24 cellular contexts compared by ENCODE assay signal in the genomic region with DNA sequence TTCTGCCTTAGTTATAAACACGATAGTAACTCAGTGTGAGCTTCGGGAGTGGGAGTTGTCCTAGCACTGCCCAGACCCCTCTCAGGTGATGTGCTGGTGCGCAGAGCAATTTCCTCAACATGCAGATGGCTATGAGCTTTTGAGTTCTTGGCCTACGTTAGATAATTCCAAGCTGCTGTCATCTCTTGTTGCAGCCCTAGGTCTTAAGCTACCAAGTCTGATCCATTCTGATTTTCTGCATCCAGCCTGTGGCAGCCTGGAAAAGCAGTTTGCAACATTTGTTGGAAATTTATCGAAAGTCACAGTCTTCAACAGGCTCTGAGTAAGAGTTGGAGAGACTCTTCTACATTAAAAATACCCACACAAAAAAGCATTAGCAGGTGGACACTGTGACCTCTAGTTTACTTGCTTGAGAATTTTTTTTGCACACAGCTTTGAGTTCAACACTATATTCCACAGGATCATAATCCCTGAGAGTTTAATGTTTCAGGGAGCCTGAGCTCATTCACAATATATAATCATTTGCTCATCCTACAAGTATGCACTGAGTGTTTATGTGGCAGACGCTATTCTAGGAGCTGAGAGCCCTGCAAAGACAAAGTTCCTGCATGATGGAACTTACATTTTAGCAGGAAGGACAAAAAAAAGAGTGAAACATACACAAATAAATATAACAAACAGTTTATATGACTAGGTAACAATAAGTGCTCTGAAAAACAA.
DNase-seq lines count a peak whose midpoint lies in the region; ATAC-seq and TF ChIP-seq lines count a peak whose summit lies in the region.
"Had no signal": no experiment of that assay in that cellular context is flagged by ENCODE, and none has a peak within 500 bp of the region (broad histone marks: within the 10 kb centered on the region; RNA-seq: fewer than 3 reads in every experiment).

No MANE protein-coding gene starts in this region.

- H3K9me3 ChIP-seq in adipocyte (ENCODE audit: control insufficient read depth, low read length) (no peaks in the 10 kb centered on the region), right atrium auricular region (no peaks in the 10 kb centered on the region), thoracic aorta (no peaks in the 10 kb centered on the region), trophoblast cell (ENCODE audit: insufficient read depth, low read depth, low read length) (peaks cover 6% of the 10 kb centered on the region)
- H3K9me3 ChIP-seq: BE2C, pancreas, stomach had no signal

- no peak overlapping the region for H3K18ac ChIP-seq in trophoblast cell (ENCODE audit: low read length)

- peak; percentile 1 for DNase-seq in activated CD8-positive, alpha-beta memory T cell treated with anti-CD3 and anti-CD28 coated beads, Interleukin-2, amount 50 U/mL, for 48 hours
- DNase-seq in activated CD8-positive, alpha-beta memory T cell treated with anti-CD3 and anti-CD28 coated beads for 24 hours: no peak
- DNase-seq in adipocyte (ENCODE audit: low read depth): peak; percentile 30
- peak; percentile 21 for DNase-seq in right atrium auricular region (ENCODE audit: low spot score)
- DNase-seq in thoracic aorta (ENCODE audit: low spot score): no peak
- DNase-seq in trophoblast cell: no peak
- DNase-seq: activated CD4-positive, alpha-beta T cell treated with anti-CD3 and anti-CD28 coated beads, Interleukin-2, amount 10 ng/mL, durations not matched to agents 24 days and 14 days; activated naive CD4-positive, alpha-beta T cell treated with anti-CD3 and anti-CD28 coated beads, Interleukin-2, amount 10 ng/mL, durations not matched to agents 7 days and 5 days; BE2C; effector CD4-positive, alpha-beta T cell; foreskin fibroblast; GDM1; Kasumi-1; MV-4-11; NCI-H146; NCI-H526 treated with DMSO at 0.1 percent for 48 hours; pancreas; stimulated activated CD8-positive, alpha-beta memory T cell treated with anti-CD3 and anti-CD28 coated beads, Interleukin-4, amount 100 ng/mL, for 48 hours; stomach; WERI-Rb-1 had no signal

- H3K79me2 ChIP-seq in trophoblast cell (ENCODE audit: control insufficient read depth, insufficient read depth, low read length, poor library complexity): no peaks in the 10 kb centered on the region

- no peaks in the 10 kb centered on the region for H3K79me1 ChIP-seq in trophoblast cell (ENCODE audit: low read length)

- H2AFZ ChIP-seq in trophoblast cell (ENCODE audit: insufficient read depth, low read length, poor library complexity): no peak overlapping the region

- H3K27ac ChIP-seq in right atrium auricular region (no peak overlapping the region), thoracic aorta (peak overlapping the region; percentile 3 to 59), trophoblast cell (ENCODE audit: low read depth, low read length) (no peak overlapping the region)
- H3K27ac ChIP-seq: pancreas, WERI-Rb-1 had no signal

- no peak overlapping the region for H2AK5ac ChIP-seq in trophoblast cell (ENCODE audit: low read length)

- ATAC-seq in thoracic aorta (ENCODE audit: insufficient number of reproducible peaks, low FRiP score, low read depth) (no peak), GM21360 (IDR thresholded peaks at IDR 0.05; ENCODE audit: unreplicated experiment) (no peak), HG02884 (IDR thresholded peaks at IDR 0.05; ENCODE audit: unreplicated experiment) (no peak)
- ATAC-seq: left lobe of liver; natural killer cell treated with Interleukin-12 subunit alpha and Interleukin-12 subunit beta and Interleukin-15 and Interleukin-18, amount 100 ng/mL, for 72 hours; pancreas had no signal

- WGBS in trophoblast cell (ENCODE audit: extremely low coverage, insufficient coverage, insufficient read length): no CpG with 5 or more reads among the region's 6 CpGs

- H3K4me1 ChIP-seq in adipocyte (ENCODE audit: control insufficient read depth, insufficient read depth, low read length): no peaks in the 10 kb centered on the region
- H3K4me1 ChIP-seq in right atrium auricular region: no peaks in the 10 kb centered on the region
- H3K4me1 ChIP-seq in thoracic aorta (ENCODE audit: control insufficient read depth in 1 of 2, low read depth in 2 of 2): peaks cover 3 to 12% of the 10 kb centered on the region in 2 donors
- no peaks in the 10 kb centered on the region for H3K4me1 ChIP-seq in trophoblast cell (ENCODE audit: control insufficient read depth in 1 of 2, insufficient read depth in 2 of 2, low read length in 2 of 2)
- H3K4me1 ChIP-seq: BE2C had no signal

- no peak overlapping the region for H3K4ac ChIP-seq in trophoblast cell (ENCODE audit: low read depth, low read length)

- H3K9ac ChIP-seq in adipocyte (ENCODE audit: low read length): no peak overlapping the region
- no peak overlapping the region for H3K9ac ChIP-seq in trophoblast cell (ENCODE audit: low read length)

- no peak overlapping the region for H2BK5ac ChIP-seq in trophoblast cell (ENCODE audit: low read depth, low read length, poor library complexity)

- H3K4me2 ChIP-seq in trophoblast cell (ENCODE audit: low read length): no peak overlapping the region

- H4K12ac ChIP-seq in trophoblast cell (ENCODE audit: low read depth, low read length): no peak overlapping the region

- no peak overlapping the region for H4K8ac ChIP-seq in trophoblast cell (ENCODE audit: low read depth, low read length)

- no peak overlapping the region for H2BK120ac ChIP-seq in trophoblast cell (ENCODE audit: insufficient read depth, low read length, poor library complexity)

- no peak overlapping the region for H2BK12ac ChIP-seq in trophoblast cell (ENCODE audit: low read length)

- H3K14ac ChIP-seq in trophoblast cell (ENCODE audit: low read length): no peak overlapping the region

- H3K36me3 ChIP-seq in adipocyte (ENCODE audit: control insufficient read depth, insufficient read depth, low read length, severe bottlenecking) (no peaks in the 10 kb centered on the region), right atrium auricular region (no peaks in the 10 kb centered on the region), thoracic aorta (no peaks in the 10 kb centered on the region), trophoblast cell (ENCODE audit: control insufficient read depth in 1 of 2, insufficient read depth in 2 of 2, low read length in 2 of 2) (no peaks in the 10 kb centered on the region)
- H3K36me3 ChIP-seq: BE2C, pancreas, stomach, WERI-Rb-1 had no signal

- H4K91ac ChIP-seq in trophoblast cell (ENCODE audit: low read depth, low read length): no peak overlapping the region

- H3K23ac ChIP-seq in trophoblast cell (ENCODE audit: low read length): no peak overlapping the region

- TF ChIP-seq CTCF in right atrium auricular region (IDR thresholded peaks at IDR 0.05): no peak
- no peak for TF ChIP-seq CTCF in thoracic aorta (IDR thresholded peaks at IDR 0.05)

- H3K4me3 ChIP-seq in adipocyte (ENCODE audit: low read length): no peak overlapping the region
- no peak overlapping the region for H3K4me3 ChIP-seq in right atrium auricular region
- no peak overlapping the region for H3K4me3 ChIP-seq in thoracic aorta
- H3K4me3 ChIP-seq in trophoblast cell (ENCODE audit: low read depth, low read length): no peak overlapping the region
- H3K4me3 ChIP-seq: pancreas, stomach had no signal

- H3K27me3 ChIP-seq in adipocyte (replicated peaks; ENCODE audit: control insufficient read depth, insufficient read depth, low read length) (peaks cover 10% of the 10 kb centered on the region), right atrium auricular region (no peaks in the 10 kb centered on the region), thoracic aorta (replicated peaks; ENCODE audit: insufficient read depth) (no peaks in the 10 kb centered on the region), trophoblast cell (ENCODE audit: insufficient read depth, low read length) (no peaks in the 10 kb centered on the region)
- H3K27me3 ChIP-seq: BE2C, pancreas, stomach had no signal

Comparison
In these comparisons a context has a peak if more than half of its experiments do, and no peak if none do; other contexts are left out.
1. DNase-seq: peak in activated CD8-positive, alpha-beta memory T cell treated with anti-CD3 and anti-CD28 coated beads, Interleukin-2, amount 50 U/mL, for 48 hours (single experiment), adipocyte (single experiment) and right atrium auricular region (single experiment); none in activated CD8-positive, alpha-beta memory T cell treated with anti-CD3 and anti-CD28 coated beads for 24 hours (single experiment), thoracic aorta (single experiment) and trophoblast cell (0 of 2).
2. H3K27ac ChIP-seq: peak in thoracic aorta (2 of 2); none in right atrium auricular region (0 of 2) and trophoblast cell (single experiment).